In the genomic region with DNA sequence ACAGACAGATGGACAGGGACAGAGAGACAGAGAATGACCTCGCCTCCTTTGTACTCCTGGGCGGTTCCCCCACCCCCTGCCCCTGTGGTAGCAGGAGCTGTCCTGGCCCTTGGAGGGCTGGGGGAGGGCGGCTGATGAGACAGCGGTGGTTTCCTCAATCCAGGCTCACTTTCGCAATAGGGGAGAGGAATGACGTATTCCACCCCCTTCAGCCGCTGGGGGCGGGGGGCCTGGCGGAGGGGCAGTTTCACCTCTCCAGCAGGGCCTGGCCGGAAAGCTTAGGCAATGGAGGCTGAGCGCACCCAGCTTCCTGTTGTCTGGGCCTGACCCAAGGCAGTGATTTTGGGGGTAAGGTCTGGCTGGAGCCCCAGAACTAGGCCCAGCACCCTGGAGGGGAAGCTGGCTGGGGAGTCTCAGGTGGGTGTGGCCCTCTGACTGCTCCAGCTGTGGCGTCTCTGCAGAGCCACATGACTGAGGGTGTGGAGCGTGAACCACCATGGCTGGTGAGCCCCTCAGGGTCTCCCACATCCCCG, we compare ENCODE assay signal across 1 cellular context.
TF ChIP-seq lines count a peak whose summit lies in the region.

No MANE protein-coding gene starts in this region.

TF ChIP-seq in K562, 482 proteins besides CTCF, POLR2A, EP300 and RAD21 (continued from another document and continues in another):
- TF ChIP-seq, protein P1, sequence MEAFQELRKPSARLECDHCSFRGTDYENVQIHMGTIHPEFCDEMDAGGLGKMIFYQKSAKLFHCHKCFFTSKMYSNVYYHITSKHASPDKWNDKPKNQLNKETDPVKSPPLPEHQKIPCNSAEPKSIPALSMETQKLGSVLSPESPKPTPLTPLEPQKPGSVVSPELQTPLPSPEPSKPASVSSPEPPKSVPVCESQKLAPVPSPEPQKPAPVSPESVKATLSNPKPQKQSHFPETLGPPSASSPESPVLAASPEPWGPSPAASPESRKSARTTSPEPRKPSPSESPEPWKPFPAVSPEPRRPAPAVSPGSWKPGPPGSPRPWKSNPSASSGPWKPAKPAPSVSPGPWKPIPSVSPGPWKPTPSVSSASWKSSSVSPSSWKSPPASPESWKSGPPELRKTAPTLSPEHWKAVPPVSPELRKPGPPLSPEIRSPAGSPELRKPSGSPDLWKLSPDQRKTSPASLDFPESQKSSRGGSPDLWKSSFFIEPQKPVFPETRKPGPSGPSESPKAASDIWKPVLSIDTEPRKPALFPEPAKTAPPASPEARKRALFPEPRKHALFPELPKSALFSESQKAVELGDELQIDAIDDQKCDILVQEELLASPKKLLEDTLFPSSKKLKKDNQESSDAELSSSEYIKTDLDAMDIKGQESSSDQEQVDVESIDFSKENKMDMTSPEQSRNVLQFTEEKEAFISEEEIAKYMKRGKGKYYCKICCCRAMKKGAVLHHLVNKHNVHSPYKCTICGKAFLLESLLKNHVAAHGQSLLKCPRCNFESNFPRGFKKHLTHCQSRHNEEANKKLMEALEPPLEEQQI (IDR thresholded peaks at IDR 0.05): no peak
- TF ChIP-seq STAT5B (CRISPR knock-in tag; IDR thresholded peaks at IDR 0.05): no peak
- TF ChIP-seq SUPT5H (IDR thresholded peaks at IDR 0.05): no peak
- TF ChIP-seq, protein P2, sequence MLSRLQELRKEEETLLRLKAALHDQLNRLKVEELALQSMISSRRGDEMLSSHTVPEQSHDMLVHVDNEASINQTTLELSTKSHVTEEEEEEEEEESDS (CRISPR knock-in tag; IDR thresholded peaks at IDR 0.05): no peak
- TF ChIP-seq HMG20B (CRISPR knock-in tag; IDR thresholded peaks at IDR 0.05): no peak
- no peak for TF ChIP-seq GATA2 (CRISPR knock-in tag; IDR thresholded peaks at IDR 0.05)
- no peak for TF ChIP-seq NR2C1 (IDR thresholded peaks at IDR 0.05)
- TF ChIP-seq NR2C1 (tag; IDR thresholded peaks at IDR 0.05): no peak; the same call in 1 of the 2 replicates
- TF ChIP-seq ZNF77 (CRISPR knock-in tag; IDR thresholded peaks at IDR 0.05): no peak
- TF ChIP-seq ZNF695 (CRISPR knock-in tag; IDR thresholded peaks at IDR 0.05): no peak
- peak; percentile 100 for TF ChIP-seq CEBPB (tag; IDR thresholded peaks at IDR 0.05)
- TF ChIP-seq ZNF668 (CRISPR knock-in tag; IDR thresholded peaks at IDR 0.05): no peak
- no peak for TF ChIP-seq XRCC5 (IDR thresholded peaks at IDR 0.05; ENCODE audit: low read depth, low read length)
- TF ChIP-seq, protein P3, sequence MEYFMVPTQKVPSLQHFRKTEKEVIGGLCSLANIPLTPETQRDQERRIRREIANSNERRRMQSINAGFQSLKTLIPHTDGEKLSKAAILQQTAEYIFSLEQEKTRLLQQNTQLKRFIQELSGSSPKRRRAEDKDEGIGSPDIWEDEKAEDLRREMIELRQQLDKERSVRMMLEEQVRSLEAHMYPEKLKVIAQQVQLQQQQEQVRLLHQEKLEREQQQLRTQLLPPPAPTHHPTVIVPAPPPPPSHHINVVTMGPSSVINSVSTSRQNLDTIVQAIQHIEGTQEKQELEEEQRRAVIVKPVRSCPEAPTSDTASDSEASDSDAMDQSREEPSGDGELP (CRISPR knock-in tag; IDR thresholded peaks at IDR 0.05; ENCODE audit: borderline replicate concordance): peak; percentile 95
- no peak for TF ChIP-seq ZNF253 (CRISPR knock-in tag; conservative IDR thresholded peaks at IDR 0.05)
- no peak for TF ChIP-seq RBBP5 (IDR thresholded peaks at IDR 0.05; ENCODE audit: borderline replicate concordance, insufficient read depth, low read length, poor library complexity, severe bottlenecking)
- no peak for TF ChIP-seq ZNF217 (CRISPR knock-in tag; IDR thresholded peaks at IDR 0.05)
- peak; percentile 54 for TF ChIP-seq MYC (IDR thresholded peaks at IDR 0.05; ENCODE audit: low read depth, low read length)
- no peak for TF ChIP-seq MYC (CRISPR knock-in tag; IDR thresholded peaks at IDR 0.05; ENCODE audit: borderline replicate concordance, low read depth)
- no peak for TF ChIP-seq NUFIP1 (IDR thresholded peaks at IDR 0.05; ENCODE audit: partially characterized antibody)
- no peak for TF ChIP-seq POU5F1 (IDR thresholded peaks at IDR 0.05; ENCODE audit: borderline replicate concordance, low read depth, low read length, partially characterized antibody)
- TF ChIP-seq, protein P4, sequence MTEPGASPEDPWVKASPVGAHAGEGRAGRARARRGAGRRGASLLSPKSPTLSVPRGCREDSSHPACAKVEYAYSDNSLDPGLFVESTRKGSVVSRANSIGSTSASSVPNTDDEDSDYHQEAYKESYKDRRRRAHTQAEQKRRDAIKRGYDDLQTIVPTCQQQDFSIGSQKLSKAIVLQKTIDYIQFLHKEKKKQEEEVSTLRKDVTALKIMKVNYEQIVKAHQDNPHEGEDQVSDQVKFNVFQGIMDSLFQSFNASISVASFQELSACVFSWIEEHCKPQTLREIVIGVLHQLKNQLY (CRISPR knock-in tag; conservative IDR thresholded peaks at IDR 0.05): no peak
- TF ChIP-seq, protein P5, sequence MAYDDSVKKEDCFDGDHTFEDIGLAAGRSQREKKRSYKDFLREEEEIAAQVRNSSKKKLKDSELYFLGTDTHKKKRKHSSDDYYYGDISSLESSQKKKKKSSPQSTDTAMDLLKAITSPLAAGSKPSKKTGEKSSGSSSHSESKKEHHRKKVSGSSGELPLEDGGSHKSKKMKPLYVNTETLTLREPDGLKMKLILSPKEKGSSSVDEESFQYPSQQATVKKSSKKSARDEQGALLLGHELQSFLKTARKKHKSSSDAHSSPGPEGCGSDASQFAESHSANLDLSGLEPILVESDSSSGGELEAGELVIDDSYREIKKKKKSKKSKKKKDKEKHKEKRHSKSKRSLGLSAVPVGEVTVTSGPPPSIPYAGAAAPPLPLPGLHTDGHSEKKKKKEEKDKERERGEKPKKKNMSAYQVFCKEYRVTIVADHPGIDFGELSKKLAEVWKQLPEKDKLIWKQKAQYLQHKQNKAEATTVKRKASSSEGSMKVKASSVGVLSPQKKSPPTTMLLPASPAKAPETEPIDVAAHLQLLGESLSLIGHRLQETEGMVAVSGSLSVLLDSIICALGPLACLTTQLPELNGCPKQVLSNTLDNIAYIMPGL (CRISPR knock-in tag; IDR thresholded peaks at IDR 0.05): no peak
- TF ChIP-seq, protein P6, sequence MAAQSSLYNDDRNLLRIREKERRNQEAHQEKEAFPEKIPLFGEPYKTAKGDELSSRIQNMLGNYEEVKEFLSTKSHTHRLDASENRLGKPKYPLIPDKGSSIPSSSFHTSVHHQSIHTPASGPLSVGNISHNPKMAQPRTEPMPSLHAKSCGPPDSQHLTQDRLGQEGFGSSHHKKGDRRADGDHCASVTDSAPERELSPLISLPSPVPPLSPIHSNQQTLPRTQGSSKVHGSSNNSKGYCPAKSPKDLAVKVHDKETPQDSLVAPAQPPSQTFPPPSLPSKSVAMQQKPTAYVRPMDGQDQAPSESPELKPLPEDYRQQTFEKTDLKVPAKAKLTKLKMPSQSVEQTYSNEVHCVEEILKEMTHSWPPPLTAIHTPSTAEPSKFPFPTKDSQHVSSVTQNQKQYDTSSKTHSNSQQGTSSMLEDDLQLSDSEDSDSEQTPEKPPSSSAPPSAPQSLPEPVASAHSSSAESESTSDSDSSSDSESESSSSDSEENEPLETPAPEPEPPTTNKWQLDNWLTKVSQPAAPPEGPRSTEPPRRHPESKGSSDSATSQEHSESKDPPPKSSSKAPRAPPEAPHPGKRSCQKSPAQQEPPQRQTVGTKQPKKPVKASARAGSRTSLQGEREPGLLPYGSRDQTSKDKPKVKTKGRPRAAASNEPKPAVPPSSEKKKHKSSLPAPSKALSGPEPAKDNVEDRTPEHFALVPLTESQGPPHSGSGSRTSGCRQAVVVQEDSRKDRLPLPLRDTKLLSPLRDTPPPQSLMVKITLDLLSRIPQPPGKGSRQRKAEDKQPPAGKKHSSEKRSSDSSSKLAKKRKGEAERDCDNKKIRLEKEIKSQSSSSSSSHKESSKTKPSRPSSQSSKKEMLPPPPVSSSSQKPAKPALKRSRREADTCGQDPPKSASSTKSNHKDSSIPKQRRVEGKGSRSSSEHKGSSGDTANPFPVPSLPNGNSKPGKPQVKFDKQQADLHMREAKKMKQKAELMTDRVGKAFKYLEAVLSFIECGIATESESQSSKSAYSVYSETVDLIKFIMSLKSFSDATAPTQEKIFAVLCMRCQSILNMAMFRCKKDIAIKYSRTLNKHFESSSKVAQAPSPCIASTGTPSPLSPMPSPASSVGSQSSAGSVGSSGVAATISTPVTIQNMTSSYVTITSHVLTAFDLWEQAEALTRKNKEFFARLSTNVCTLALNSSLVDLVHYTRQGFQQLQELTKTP (IDR thresholded peaks at IDR 0.05; ENCODE audit: low read depth in 1 of 2, partially characterized antibody in 2 of 2): peak in 1 of 2 experiments; percentile 20
- TF ChIP-seq SNRNP70 (optimal IDR thresholded peaks at IDR 0.05; ENCODE audit: low read depth, low read length): no peak
- no peak for TF ChIP-seq ZNF586 (CRISPR knock-in tag; conservative IDR thresholded peaks at IDR 0.05)
- peak; percentile 92; the same call in 1 of the 2 replicates for TF ChIP-seq PHF21A (IDR thresholded peaks at IDR 0.05; ENCODE audit: borderline replicate concordance, low read depth)
- no peak for TF ChIP-seq SRSF9 (IDR thresholded peaks at IDR 0.05; ENCODE audit: borderline replicate concordance, low read depth, low read length)
- TF ChIP-seq, protein P7, sequence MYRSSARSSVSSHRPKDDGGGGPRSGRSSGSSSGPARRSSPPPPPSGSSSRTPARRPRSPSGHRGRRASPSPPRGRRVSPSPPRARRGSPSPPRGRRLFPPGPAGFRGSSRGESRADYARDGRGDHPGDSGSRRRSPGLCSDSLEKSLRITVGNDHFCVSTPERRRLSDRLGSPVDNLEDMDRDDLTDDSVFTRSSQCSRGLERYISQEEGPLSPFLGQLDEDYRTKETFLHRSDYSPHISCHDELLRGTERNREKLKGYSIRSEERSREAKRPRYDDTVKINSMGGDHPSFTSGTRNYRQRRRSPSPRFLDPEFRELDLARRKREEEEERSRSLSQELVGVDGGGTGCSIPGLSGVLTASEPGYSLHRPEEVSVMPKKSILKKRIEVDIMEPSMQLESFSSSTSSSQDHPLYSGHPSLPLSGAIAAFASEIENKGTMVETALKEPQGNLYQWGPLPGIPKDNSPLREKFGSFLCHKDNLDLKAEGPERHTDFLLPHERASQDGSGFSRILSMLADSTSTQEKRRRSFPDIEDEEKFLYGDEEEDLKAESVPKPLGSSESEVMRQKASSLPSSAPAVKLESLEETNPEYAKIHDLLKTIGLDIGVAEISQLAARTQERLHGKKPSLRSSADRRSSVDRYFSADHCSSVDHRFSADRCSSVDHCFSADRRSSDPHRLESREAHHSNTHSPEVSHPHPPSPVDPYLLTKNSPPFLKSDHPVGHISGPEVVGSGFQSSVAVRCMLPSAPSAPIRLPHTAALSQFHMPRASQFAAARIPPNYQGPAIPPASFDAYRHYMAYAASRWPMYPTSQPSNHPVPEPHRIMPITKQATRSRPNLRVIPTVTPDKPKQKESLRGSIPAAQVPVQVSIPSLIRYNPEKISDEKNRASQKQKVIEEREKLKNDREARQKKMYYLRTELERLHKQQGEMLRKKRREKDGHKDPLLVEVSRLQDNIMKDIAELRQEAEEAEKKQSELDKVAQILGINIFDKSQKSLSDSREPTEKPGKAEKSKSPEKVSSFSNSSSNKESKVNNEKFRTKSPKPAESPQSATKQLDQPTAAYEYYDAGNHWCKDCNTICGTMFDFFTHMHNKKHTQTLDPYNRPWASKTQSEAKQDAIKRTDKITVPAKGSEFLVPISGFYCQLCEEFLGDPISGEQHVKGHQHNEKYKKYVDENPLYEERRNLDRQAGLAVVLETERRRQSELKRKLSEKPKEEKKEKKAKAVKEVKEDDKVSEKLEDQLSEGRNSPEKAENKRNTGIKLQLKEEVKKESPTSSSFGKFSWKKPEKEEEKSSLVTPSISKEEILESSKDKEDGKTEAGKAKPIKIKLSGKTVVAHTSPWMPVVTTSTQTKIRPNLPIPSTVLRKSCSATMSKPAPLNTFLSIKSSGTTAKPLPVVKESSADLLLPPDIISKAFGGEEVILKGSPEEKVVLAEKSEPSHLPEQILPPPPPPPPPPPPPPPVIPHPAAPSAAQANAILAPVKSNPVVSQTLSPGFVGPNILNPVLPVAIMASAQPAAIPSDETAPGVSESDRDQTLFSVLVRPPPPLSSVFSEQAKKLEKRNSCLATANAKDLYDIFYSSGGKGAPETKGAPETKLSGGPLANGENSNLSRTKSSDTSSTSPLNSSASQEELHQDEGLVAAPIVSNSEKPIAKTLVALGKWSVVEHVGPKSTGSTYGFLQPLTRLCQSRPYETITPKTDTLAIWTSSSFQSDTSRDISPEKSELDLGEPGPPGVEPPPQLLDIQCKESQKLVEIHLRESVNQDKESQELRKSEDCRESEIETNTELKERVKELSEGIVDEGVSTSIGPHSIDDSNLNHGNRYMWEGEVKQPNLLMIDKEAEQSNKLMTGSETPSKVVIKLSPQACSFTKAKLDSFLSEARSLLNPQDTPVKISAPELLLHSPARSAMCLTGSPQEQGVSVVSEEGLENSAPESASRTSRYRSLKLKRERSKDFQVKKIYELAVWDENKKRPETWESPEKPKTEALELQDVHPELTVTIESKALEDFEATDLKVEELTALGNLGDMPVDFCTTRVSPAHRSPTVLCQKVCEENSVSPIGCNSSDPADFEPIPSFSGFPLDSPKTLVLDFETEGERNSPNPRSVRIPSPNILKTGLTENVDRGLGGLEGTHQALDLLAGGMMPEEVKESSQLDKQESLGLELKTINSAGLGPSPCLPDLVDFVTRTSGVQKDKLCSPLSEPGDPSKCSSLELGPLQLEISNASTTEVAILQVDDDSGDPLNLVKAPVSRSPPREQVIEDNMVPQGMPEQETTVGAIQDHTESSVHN (IDR thresholded peaks at IDR 0.05; ENCODE audit: borderline replicate concordance in 1 of 2, low read depth in 1 of 2): peak in 1 of 2 experiments; percentile 88; a peak in 2 of 4 replicates
- no peak for TF ChIP-seq ZNF23 (CRISPR knock-in tag; IDR thresholded peaks at IDR 0.05)
- TF ChIP-seq SMARCA4 (IDR thresholded peaks at IDR 0.05): peak; percentile 76
- no peak for TF ChIP-seq PHB2 (IDR thresholded peaks at IDR 0.05; ENCODE audit: low read depth)
- TF ChIP-seq ZNF232 (CRISPR knock-in tag; IDR thresholded peaks at IDR 0.05): no peak
- TF ChIP-seq TAF7 (tag; IDR thresholded peaks at IDR 0.05): no peak
- TF ChIP-seq ZNF212 (CRISPR knock-in tag; IDR thresholded peaks at IDR 0.05): no peak
- TF ChIP-seq BCL6 (CRISPR knock-in tag; IDR thresholded peaks at IDR 0.05): no peak
- TF ChIP-seq, protein P8, sequence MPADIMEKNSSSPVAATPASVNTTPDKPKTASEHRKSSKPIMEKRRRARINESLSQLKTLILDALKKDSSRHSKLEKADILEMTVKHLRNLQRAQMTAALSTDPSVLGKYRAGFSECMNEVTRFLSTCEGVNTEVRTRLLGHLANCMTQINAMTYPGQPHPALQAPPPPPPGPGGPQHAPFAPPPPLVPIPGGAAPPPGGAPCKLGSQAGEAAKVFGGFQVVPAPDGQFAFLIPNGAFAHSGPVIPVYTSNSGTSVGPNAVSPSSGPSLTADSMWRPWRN (IDR thresholded peaks at IDR 0.05; ENCODE audit: low read depth): peak; percentile 18; the same call in 1 of the 2 replicates
- peak; percentile 13 to 91; a peak in 2 of 4 replicates for TF ChIP-seq RCOR1 (IDR thresholded peaks at IDR 0.05; ENCODE audit: borderline replicate concordance in 1 of 2, low read depth in 2 of 2, low read length in 2 of 2)
- TF ChIP-seq FOSL1 (tag; conservative IDR thresholded peaks at IDR 0.05): peak; percentile 79
- TF ChIP-seq PHF20 (IDR thresholded peaks at IDR 0.05; ENCODE audit: partially characterized antibody): no peak
- TF ChIP-seq, protein P9, sequence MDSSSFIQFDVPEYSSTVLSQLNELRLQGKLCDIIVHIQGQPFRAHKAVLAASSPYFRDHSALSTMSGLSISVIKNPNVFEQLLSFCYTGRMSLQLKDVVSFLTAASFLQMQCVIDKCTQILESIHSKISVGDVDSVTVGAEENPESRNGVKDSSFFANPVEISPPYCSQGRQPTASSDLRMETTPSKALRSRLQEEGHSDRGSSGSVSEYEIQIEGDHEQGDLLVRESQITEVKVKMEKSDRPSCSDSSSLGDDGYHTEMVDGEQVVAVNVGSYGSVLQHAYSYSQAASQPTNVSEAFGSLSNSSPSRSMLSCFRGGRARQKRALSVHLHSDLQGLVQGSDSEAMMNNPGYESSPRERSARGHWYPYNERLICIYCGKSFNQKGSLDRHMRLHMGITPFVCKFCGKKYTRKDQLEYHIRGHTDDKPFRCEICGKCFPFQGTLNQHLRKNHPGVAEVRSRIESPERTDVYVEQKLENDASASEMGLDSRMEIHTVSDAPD (CRISPR knock-in tag; IDR thresholded peaks at IDR 0.05): no peak
